Comparison of ENCODE assay signal across 16 cellular contexts in the genomic region with DNA sequence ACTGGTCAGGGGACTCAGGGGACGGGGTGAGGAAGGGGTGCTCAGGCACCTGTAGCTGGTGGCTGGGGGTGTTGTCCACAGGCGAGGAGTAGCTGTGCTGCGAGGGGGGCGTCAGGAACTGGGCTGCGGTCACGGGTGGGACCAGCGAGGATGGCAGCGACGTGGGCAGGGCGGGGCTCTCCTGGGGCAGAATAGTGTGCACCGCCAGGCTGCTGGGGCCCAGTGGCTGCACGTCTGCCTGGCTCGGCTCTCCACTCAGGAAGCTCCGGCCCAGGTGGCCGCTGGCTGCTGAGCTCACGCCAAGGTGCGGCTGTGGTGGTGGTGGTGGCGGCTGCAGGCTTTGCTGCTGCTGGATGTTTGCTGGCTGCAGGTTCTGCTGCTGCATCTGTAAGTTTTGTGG. TPM values are rescaled to one million over a fixed set of nuclear protein-coding genes. Genes with fewer than 3 reads are reported as not detected.
DNase-seq lines count a peak whose midpoint lies in the region; ATAC-seq and TF ChIP-seq lines count a peak whose summit lies in the region.
"Had no signal": no experiment of that assay in that cellular context is flagged by ENCODE, and none has a peak within 500 bp of the region (broad histone marks: within the 10 kb centered on the region; RNA-seq: fewer than 3 reads in every experiment).

No MANE protein-coding gene starts in this region.

- no peak overlapping the region for H3K4ac ChIP-seq in mesenchymal stem cell (ENCODE audit: low read depth in 1 of 2, low read length in 2 of 2)

- WGBS in mesenchymal stem cell = 96% methylated on average over 18 of the region's 18 CpGs
- WGBS in smooth muscle cell (ENCODE audit: low lambda C conversion rate) = 98% methylated on average over 16 of the region's 18 CpGs

- no peak overlapping the region for H2AFZ ChIP-seq in mesenchymal stem cell (ENCODE audit: low read depth, low read length)
- no peak overlapping the region for H2AFZ ChIP-seq in smooth muscle cell (ENCODE audit: low read depth)

- DNase-seq in stimulated activated naive CD8-positive, alpha-beta T cell treated with anti-CD3 and anti-CD28 coated beads, Interleukin-15, amount 100 ng/mL, for 72 hours = no peak
- DNase-seq in stimulated activated naive CD8-positive, alpha-beta T cell treated with anti-CD3 and anti-CD28 coated beads, Interleukin-15, Interleukin-2, amounts not matched to agents 100 U/mL and 50 U/mL, for 24 hours = no peak
- no peak for DNase-seq in caudate nucleus (lab: John Stamatoyannopoulos, UW)
- no peak for DNase-seq in mesenchymal stem cell
- no peak for DNase-seq in smooth muscle cell (lab: John Stamatoyannopoulos, UW; ENCODE audit: unreplicated experiment)
- DNase-seq in osteocyte (ENCODE audit: extremely low spot score, unreplicated experiment) = no peak
- no peak for DNase-seq in cerebellar cortex (ENCODE audit: low spot score)
- DNase-seq: BE2C, DMS53, GDM1, Kasumi-1, NCI-H187, NCI-H446, NCI-H526, SHP77 treated with DMSO at 0.1 percent for 48 hours had no signal

- H3K9me3 ChIP-seq in mesenchymal stem cell (ENCODE audit: control insufficient read depth, low read length) = no peaks in the 10 kb centered on the region
- H3K9me3 ChIP-seq in smooth muscle cell (replicated peaks; ENCODE audit: low read depth) = no peaks in the 10 kb centered on the region
- H3K9me3 ChIP-seq: A549, BE2C had no signal

- H3K4me3 ChIP-seq in mesenchymal stem cell (ENCODE audit: insufficient read depth in 1 of 2, low read depth in 1 of 2, low read length in 2 of 2) = no peak overlapping the region
- no peak overlapping the region for H3K4me3 ChIP-seq in smooth muscle cell
- H3K4me3 ChIP-seq: A549 had no signal

- no peak overlapping the region for H2BK15ac ChIP-seq in mesenchymal stem cell (ENCODE audit: low read depth, poor library complexity, severe bottlenecking)

- no peaks in the 10 kb centered on the region for H3K9me3 Mint-ChIP-seq in stimulated activated naive CD8-positive, alpha-beta T cell treated with anti-CD3 and anti-CD28 coated beads, Interleukin-15, amount 100 ng/mL, for 72 hours
- H3K9me3 Mint-ChIP-seq in osteocyte (ENCODE audit: unreplicated experiment) = no peaks in the 10 kb centered on the region

- peaks cover 33 to 78% of the 10 kb centered on the region in 2 experiments for H3K36me3 ChIP-seq in mesenchymal stem cell (ENCODE audit: control insufficient read depth in 1 of 2, insufficient read depth in 2 of 2, low read depth in 1 of 2, low read length in 2 of 2)
- H3K36me3 ChIP-seq in smooth muscle cell (ENCODE audit: low read depth) = no peaks in the 10 kb centered on the region
- H3K36me3 ChIP-seq: BE2C had no signal

- no peaks in the 10 kb centered on the region for H3K79me1 ChIP-seq in mesenchymal stem cell (replicated peaks; ENCODE audit: low read length, poor library complexity, severe bottlenecking)

- H3K27ac ChIP-seq in caudate nucleus (ENCODE audit: low read depth, low read length) (peak overlapping the region; percentile 26), mesenchymal stem cell (ENCODE audit: low read length, poor library complexity, severe bottlenecking) (no peak overlapping the region), smooth muscle cell (ENCODE audit: low read depth) (no peak overlapping the region)
- H3K27ac ChIP-seq: A549 had no signal

- no peak overlapping the region for H2AK5ac ChIP-seq in mesenchymal stem cell (ENCODE audit: low read length, severe bottlenecking)

- TF ChIP-seq CTCF in smooth muscle cell (IDR thresholded peaks at IDR 0.05; ENCODE audit: borderline replicate concordance, insufficient read depth, poor library complexity, severe bottlenecking) (no peak), osteocyte (IDR thresholded peaks at IDR 0.05) (no peak)

- H3K9ac ChIP-seq in mesenchymal stem cell (ENCODE audit: low read length) = no peak overlapping the region
- no peak overlapping the region for H3K9ac ChIP-seq in smooth muscle cell (ENCODE audit: low read depth)

- no peak overlapping the region for H2BK12ac ChIP-seq in mesenchymal stem cell (ENCODE audit: low read length in 2 of 2)

- peaks cover 4% of the 10 kb centered on the region for H3F3A ChIP-seq in smooth muscle cell (ENCODE audit: low read depth)

- H4K20me1 ChIP-seq in smooth muscle cell (ENCODE audit: low read depth) = peaks cover 3% of the 10 kb centered on the region

- no peaks in the 10 kb centered on the region for H3K4me1 Mint-ChIP-seq in stimulated activated naive CD8-positive, alpha-beta T cell treated with anti-CD3 and anti-CD28 coated beads, Interleukin-15, amount 100 ng/mL, for 72 hours
- H3K4me1 Mint-ChIP-seq in osteocyte (ENCODE audit: unreplicated experiment) = no peaks in the 10 kb centered on the region

- peak overlapping the region; percentile 54 for H4K91ac ChIP-seq in mesenchymal stem cell (ENCODE audit: low read length)

- no peaks in the 10 kb centered on the region for H3K27me3 Mint-ChIP-seq in stimulated activated naive CD8-positive, alpha-beta T cell treated with anti-CD3 and anti-CD28 coated beads, Interleukin-15, amount 100 ng/mL, for 72 hours
- H3K27me3 Mint-ChIP-seq in osteocyte (ENCODE audit: unreplicated experiment) = no peaks in the 10 kb centered on the region

- H3K23ac ChIP-seq in mesenchymal stem cell (ENCODE audit: low read length in 2 of 2) = no peak overlapping the region

- ATAC-seq in stimulated activated naive CD8-positive, alpha-beta T cell treated with anti-CD3 and anti-CD28 coated beads, Interleukin-15, amount 100 ng/mL, for 72 hours = no peak
- ATAC-seq in stimulated activated naive CD8-positive, alpha-beta T cell treated with anti-CD3 and anti-CD28 coated beads, Interleukin-15, Interleukin-2, amounts not matched to agents 100 U/mL and 50 U/mL, for 24 hours = no peak
- ATAC-seq: A549 had no signal

- H3K4me3 Mint-ChIP-seq in stimulated activated naive CD8-positive, alpha-beta T cell treated with anti-CD3 and anti-CD28 coated beads, Interleukin-15, amount 100 ng/mL, for 72 hours = no peak overlapping the region
- no peak overlapping the region for H3K4me3 Mint-ChIP-seq in osteocyte (ENCODE audit: unreplicated experiment)

- no peaks in the 10 kb centered on the region for H3K4me1 ChIP-seq in mesenchymal stem cell (ENCODE audit: control insufficient read depth, insufficient read depth, low read depth, low read length)
- H3K4me1 ChIP-seq in smooth muscle cell (ENCODE audit: low read depth) = no peaks in the 10 kb centered on the region
- H3K4me1 ChIP-seq: A549, BE2C had no signal

- H2BK5ac ChIP-seq in mesenchymal stem cell (ENCODE audit: low read depth, low read length, poor library complexity, severe bottlenecking) = no peak overlapping the region

- H4K8ac ChIP-seq in mesenchymal stem cell (ENCODE audit: low read length) = no peak overlapping the region

- no peak overlapping the region for H3K18ac ChIP-seq in mesenchymal stem cell (ENCODE audit: low read depth in 1 of 2, low read length in 2 of 2)

- peaks cover 0 to 10% of the 10 kb centered on the region in 2 experiments for H3K27me3 ChIP-seq in mesenchymal stem cell (ENCODE audit: control insufficient read depth in 1 of 2, insufficient read depth in 1 of 2, low read length in 2 of 2)
- H3K27me3 ChIP-seq in smooth muscle cell (ENCODE audit: low read depth) = no peaks in the 10 kb centered on the region

- H3K4me2 ChIP-seq in mesenchymal stem cell (ENCODE audit: low read length, poor library complexity, severe bottlenecking) (no peak overlapping the region), smooth muscle cell (no peak overlapping the region)
- H3K4me2 ChIP-seq: A549 had no signal

- H3K36me3 Mint-ChIP-seq in osteocyte (ENCODE audit: unreplicated experiment) = peaks cover 12% of the 10 kb centered on the region

- H3K79me2 ChIP-seq in smooth muscle cell (ENCODE audit: low read depth) = no peaks in the 10 kb centered on the region

- H3K14ac ChIP-seq in mesenchymal stem cell (ENCODE audit: low read length in 2 of 2) = no peak overlapping the region

- H3K27ac Mint-ChIP-seq in stimulated activated naive CD8-positive, alpha-beta T cell treated with anti-CD3 and anti-CD28 coated beads, Interleukin-15, amount 100 ng/mL, for 72 hours = peak overlapping the region; percentile 12 to 78
- no peak overlapping the region for H3K27ac Mint-ChIP-seq in osteocyte (ENCODE audit: unreplicated experiment)

- no peak overlapping the region for H2BK120ac ChIP-seq in mesenchymal stem cell (ENCODE audit: low read depth, low read length)

RNA-seq across cellular contexts. Expression of gene SEC16A, which starts 13.3 kb away (rescaled TPM):
- polyA plus RNA-seq in mesenchymal stem cell (2013, experiment 1 of 2) = 38.4 TPM
- 36.6 TPM for polyA plus RNA-seq in mesenchymal stem cell (2013, experiment 2 of 2)
- 40.2 and 45.7 TPM in 2 replicates for total RNA-seq in smooth muscle cell
- polyA plus RNA-seq in smooth muscle cell = 56.8 and 72.2 TPM in 2 replicates
- 85.0 and 88.5 TPM in 2 replicates for total RNA-seq in osteocyte

RNA-seq across cellular contexts. Expression of gene NOTCH1, which starts 49.7 kb away (rescaled TPM):
- 15.4 TPM for polyA plus RNA-seq in mesenchymal stem cell (2013, experiment 1 of 2)
- 13.5 TPM for polyA plus RNA-seq in mesenchymal stem cell (2013, experiment 2 of 2)
- total RNA-seq in smooth muscle cell = 7.8 and 13.2 TPM in 2 replicates
- 7.2 and 11.4 TPM in 2 replicates for polyA plus RNA-seq in smooth muscle cell
- total RNA-seq in osteocyte = 44.9 and 53.6 TPM in 2 replicates

RNA-seq across cellular contexts. Expression of gene INPP5E, which starts 56.5 kb away (rescaled TPM):
- 8.2 TPM for polyA plus RNA-seq in mesenchymal stem cell (2013, experiment 1 of 2)
- 7.7 TPM for polyA plus RNA-seq in mesenchymal stem cell (2013, experiment 2 of 2)
- total RNA-seq in smooth muscle cell = 2.8 and 6.5 TPM in 2 replicates
- 7.7 and 10.9 TPM in 2 replicates for polyA plus RNA-seq in smooth muscle cell
- 16.0 and 16.7 TPM in 2 replicates for total RNA-seq in osteocyte
